22 cellular contexts compared by ENCODE assay signal in genomic region chr3:34758630-34759261, GRCh38.
DNase-seq lines count a peak whose midpoint lies in the region; ATAC-seq and TF ChIP-seq lines count a peak whose summit lies in the region.
"Had no signal": no experiment of that assay in that cellular context is flagged by ENCODE, and none has a peak within 500 bp of the region (broad histone marks: within the 10 kb centered on the region; RNA-seq: fewer than 3 reads in every experiment).

No MANE protein-coding gene starts in this region.

- no peaks in the 10 kb centered on the region for H3K36me3 ChIP-seq in neural progenitor cell
- no peaks in the 10 kb centered on the region for H3K36me3 ChIP-seq in CD8-positive, alpha-beta memory T cell (ENCODE audit: insufficient read depth, low read length)
- no peaks in the 10 kb centered on the region for H3K36me3 ChIP-seq in MM.1S (replicated peaks; ENCODE audit: insufficient read depth, low read length)
- H3K36me3 ChIP-seq: BE2C; BLaER1 treated with 17β-estradiol and CSF1 and Interleukin-3, amounts not matched to agents 10 nM and 100 nM had no signal

- TF ChIP-seq CTCF in neural progenitor cell (IDR thresholded peaks at IDR 0.05): no peak
- TF ChIP-seq CTCF in MM.1S (IDR thresholded peaks at IDR 0.05; ENCODE audit: low read length): no peak

- no peaks in the 10 kb centered on the region for H3K36me3 Mint-ChIP-seq in neural progenitor cell
- no peaks in the 10 kb centered on the region for H3K36me3 Mint-ChIP-seq in stimulated activated memory B cell treated with anti-CD40 and anti-IgM and Interleukin-4, amounts not matched to agents 10 μg/mL and 1 μg/mL and 100 μg/mL, for 72 hours
- H3K36me3 Mint-ChIP-seq in CD8-positive, alpha-beta memory T cell: no peaks in the 10 kb centered on the region
- H3K36me3 Mint-ChIP-seq: CD14-positive monocyte had no signal

- ATAC-seq in stimulated activated memory B cell treated with anti-CD40 and anti-IgM and Interleukin-4, amounts not matched to agents 10 μg/mL and 1 μg/mL and 100 μg/mL, for 72 hours: peak; percentile 31
- no peak for ATAC-seq in GM21367 (IDR thresholded peaks at IDR 0.05; ENCODE audit: unreplicated experiment)
- ATAC-seq: A549 had no signal

- peak overlapping the region; percentile 57 for H3K4me3 Mint-ChIP-seq in neural progenitor cell
- H3K4me3 Mint-ChIP-seq in stimulated activated memory B cell treated with anti-CD40 and anti-IgM and Interleukin-4, amounts not matched to agents 10 μg/mL and 1 μg/mL and 100 μg/mL, for 72 hours: no peak overlapping the region
- H3K4me3 Mint-ChIP-seq in CD8-positive, alpha-beta memory T cell: no peak overlapping the region
- H3K4me3 Mint-ChIP-seq: CD14-positive monocyte; CD4-positive, alpha-beta T cell had no signal

- peaks cover 5% of the 10 kb centered on the region for H3K27me3 Mint-ChIP-seq in neural progenitor cell (ENCODE audit: insufficient read depth, low read depth)
- no peaks in the 10 kb centered on the region for H3K27me3 Mint-ChIP-seq in stimulated activated memory B cell treated with anti-CD40 and anti-IgM and Interleukin-4, amounts not matched to agents 10 μg/mL and 1 μg/mL and 100 μg/mL, for 72 hours
- no peaks in the 10 kb centered on the region for H3K27me3 Mint-ChIP-seq in CD8-positive, alpha-beta memory T cell
- H3K27me3 Mint-ChIP-seq: CD4-positive, alpha-beta T cell had no signal

- POLR2A ChIA-PET in CD8-positive, alpha-beta memory T cell (lab: Charles Lee): no interaction called here

- no peaks in the 10 kb centered on the region for H4K20me1 ChIP-seq in neural progenitor cell (ENCODE audit: low read depth)
- H4K20me1 ChIP-seq in MM.1S (ENCODE audit: insufficient read depth, low read length): no peaks in the 10 kb centered on the region
- H4K20me1 ChIP-seq: BLaER1 treated with 17β-estradiol and CSF1 and Interleukin-3, amounts not matched to agents 10 nM and 100 nM had no signal

- no peaks in the 10 kb centered on the region for H3K9me2 ChIP-seq in MM.1S (replicated peaks; ENCODE audit: insufficient read depth, low read length)

- no peaks in the 10 kb centered on the region for H3K4me1 Mint-ChIP-seq in neural progenitor cell
- H3K4me1 Mint-ChIP-seq in stimulated activated memory B cell treated with anti-CD40 and anti-IgM and Interleukin-4, amounts not matched to agents 10 μg/mL and 1 μg/mL and 100 μg/mL, for 72 hours: no peaks in the 10 kb centered on the region
- H3K4me1 Mint-ChIP-seq in CD8-positive, alpha-beta memory T cell: no peaks in the 10 kb centered on the region
- H3K4me1 Mint-ChIP-seq: CD14-positive monocyte had no signal

- H3K4me3 ChIP-seq in neural progenitor cell (no peak overlapping the region), MM.1S (ENCODE audit: low read length) (no peak overlapping the region)
- no peak overlapping the region for H3K4me3 ChIP-seq in CD8-positive, alpha-beta memory T cell (ENCODE audit: low read length)
- H3K4me3 ChIP-seq: A549; BLaER1 treated with 17β-estradiol and CSF1 and Interleukin-3, amounts not matched to agents 10 nM and 100 nM; GM23248 had no signal

- H3K27ac ChIP-seq in neural progenitor cell (no peak overlapping the region), MM.1S (ENCODE audit: low read length) (no peak overlapping the region)
- H3K27ac ChIP-seq in CD8-positive, alpha-beta memory T cell (ENCODE audit: low read depth, low read length): no peak overlapping the region
- H3K27ac ChIP-seq: A549; BLaER1 treated with 17β-estradiol and CSF1 and Interleukin-3, amounts not matched to agents 10 nM and 100 nM; GM23248 had no signal

- peaks cover 17% of the 10 kb centered on the region for H3K9me3 Mint-ChIP-seq in neural progenitor cell
- H3K9me3 Mint-ChIP-seq in stimulated activated memory B cell treated with anti-CD40 and anti-IgM and Interleukin-4, amounts not matched to agents 10 μg/mL and 1 μg/mL and 100 μg/mL, for 72 hours: no peaks in the 10 kb centered on the region
- H3K9me3 Mint-ChIP-seq in CD8-positive, alpha-beta memory T cell: peaks cover 1 to 13% (median 10%) of the 10 kb centered on the region in 5 donors

- CTCF ChIA-PET in CD8-positive, alpha-beta memory T cell (lab: Charles Lee): no interaction called here

- no peaks in the 10 kb centered on the region for H3K9me3 ChIP-seq in neural progenitor cell (ENCODE audit: low read depth)
- H3K9me3 ChIP-seq in CD8-positive, alpha-beta memory T cell (ENCODE audit: low read length): no peaks in the 10 kb centered on the region
- no peaks in the 10 kb centered on the region for H3K9me3 ChIP-seq in MM.1S (replicated peaks; ENCODE audit: insufficient read depth, low read length)
- H3K9me3 ChIP-seq: A549; BE2C; BLaER1 treated with 17β-estradiol and CSF1 and Interleukin-3, amounts not matched to agents 10 nM and 100 nM had no signal

- peak overlapping the region; percentile 78 for H3K27ac Mint-ChIP-seq in neural progenitor cell
- no peak overlapping the region for H3K27ac Mint-ChIP-seq in stimulated activated memory B cell treated with anti-CD40 and anti-IgM and Interleukin-4, amounts not matched to agents 10 μg/mL and 1 μg/mL and 100 μg/mL, for 72 hours
- H3K27ac Mint-ChIP-seq in CD8-positive, alpha-beta memory T cell: no peak overlapping the region
- H3K27ac Mint-ChIP-seq: CD14-positive monocyte; CD4-positive, alpha-beta T cell had no signal

- H3K4me2 ChIP-seq in neural progenitor cell (no peak overlapping the region), MM.1S (ENCODE audit: low read depth, low read length) (no peak overlapping the region)
- H3K4me2 ChIP-seq: A549; BLaER1 treated with 17β-estradiol and CSF1 and Interleukin-3, amounts not matched to agents 10 nM and 100 nM had no signal

- H3K4me1 ChIP-seq in neural progenitor cell (no peaks in the 10 kb centered on the region), MM.1S (ENCODE audit: low read length) (no peaks in the 10 kb centered on the region)
- H3K4me1 ChIP-seq in CD8-positive, alpha-beta memory T cell (ENCODE audit: insufficient read depth, low read length): no peaks in the 10 kb centered on the region
- H3K4me1 ChIP-seq: A549, BE2C had no signal

- peak; percentile 26 for DNase-seq in LHCN-M2 (ENCODE audit: low read depth)
- DNase-seq in mesenteric fat pad (ENCODE audit: low spot score): peak; percentile 83
- DNase-seq in neural progenitor cell (ENCODE audit: low spot score): no peak
- DNase-seq in CD8-positive, alpha-beta memory T cell: no peak
- no peak for DNase-seq in MM.1S
- DNase-seq: 8988T; ACHN; AML-193; BE2C; Calu3; CD4-positive, alpha-beta T cell; COR-L47; DMS79; GF-D8; GM23248; H7; HCEC 1CT had no signal

- H2AFZ ChIP-seq in neural progenitor cell (replicated peaks): no peak overlapping the region
- H2AFZ ChIP-seq in MM.1S (ENCODE audit: low read length): no peak overlapping the region
- H2AFZ ChIP-seq: GM23248 had no signal

- no peaks in the 10 kb centered on the region for H3K79me2 ChIP-seq in neural progenitor cell (ENCODE audit: low read depth)
- H3K79me2 ChIP-seq in MM.1S (ENCODE audit: low read length): no peaks in the 10 kb centered on the region

- H3F3A ChIP-seq in neural progenitor cell (ENCODE audit: low read depth) (no peaks in the 10 kb centered on the region), MM.1S (ENCODE audit: insufficient read depth, low read length) (no peaks in the 10 kb centered on the region)

- H3K27me3 ChIP-seq in neural progenitor cell: no peaks in the 10 kb centered on the region
- H3K27me3 ChIP-seq in CD8-positive, alpha-beta memory T cell (ENCODE audit: insufficient read depth, low read length, poor library complexity, severe bottlenecking): no peaks in the 10 kb centered on the region
- no peaks in the 10 kb centered on the region for H3K27me3 ChIP-seq in MM.1S (replicated peaks; ENCODE audit: insufficient read depth, low read length)
- H3K27me3 ChIP-seq: BE2C; BLaER1 treated with 17β-estradiol and CSF1 and Interleukin-3, amounts not matched to agents 10 nM and 100 nM had no signal

- H3K9ac ChIP-seq in neural progenitor cell (no peak overlapping the region), MM.1S (ENCODE audit: low read length) (no peak overlapping the region)
- H3K9ac ChIP-seq: BLaER1 treated with 17β-estradiol and CSF1 and Interleukin-3, amounts not matched to agents 10 nM and 100 nM; GM23248 had no signal

Comparison
In these comparisons a context has a peak if more than half of its experiments do, and no peak if none do; other contexts are left out.
1. DNase-seq: peak in LHCN-M2 (single experiment) and mesenteric fat pad (single experiment); none in neural progenitor cell (single experiment), CD8-positive, alpha-beta memory T cell (0 of 5) and MM.1S (single experiment).